In genomic region chr20:50385733-50386640, GRCh38 we compare ENCODE assay signal across 1 cellular context.
TF ChIP-seq lines count a peak whose summit lies in the region.

No MANE protein-coding gene starts in this region.

TF ChIP-seq in K562, 482 proteins besides CTCF, POLR2A, EP300 and RAD21 (continued from another document):
- TF ChIP-seq ZFP36 (IDR thresholded peaks at IDR 0.05; ENCODE audit: low read depth, low read length, partially characterized antibody) (peak; percentile 64), DPF2 (IDR thresholded peaks at IDR 0.05) (no peak), E2F1 (CRISPR knock-in tag; IDR thresholded peaks at IDR 0.05) (no peak), CREM (IDR thresholded peaks at IDR 0.05; ENCODE audit: low read depth) (peak; percentile 43; the same call in 1 of the 2 replicates), ZNF79 (CRISPR knock-in tag; IDR thresholded peaks at IDR 0.05; ENCODE audit: low read depth) (no peak), BCOR (IDR thresholded peaks at IDR 0.05) (peak; percentile 85), LCOR (CRISPR knock-in tag; IDR thresholded peaks at IDR 0.05) (0 out of 2 replicates have a peak, but pooled peaks have one; percentile 15), FOXA3 (CRISPR knock-in tag; conservative IDR thresholded peaks at IDR 0.05 in 1 of 2, IDR thresholded peaks at IDR 0.05 in 1 of 2) (no peak)
- TF ChIP-seq, protein P1, sequence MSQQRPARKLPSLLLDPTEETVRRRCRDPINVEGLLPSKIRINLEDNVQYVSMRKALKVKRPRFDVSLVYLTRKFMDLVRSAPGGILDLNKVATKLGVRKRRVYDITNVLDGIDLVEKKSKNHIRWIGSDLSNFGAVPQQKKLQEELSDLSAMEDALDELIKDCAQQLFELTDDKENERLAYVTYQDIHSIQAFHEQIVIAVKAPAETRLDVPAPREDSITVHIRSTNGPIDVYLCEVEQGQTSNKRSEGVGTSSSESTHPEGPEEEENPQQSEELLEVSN (IDR thresholded peaks at IDR 0.05; ENCODE audit: borderline replicate concordance in 1 of 2, extremely low read depth in 1 of 2, insufficient read depth in 1 of 2, insufficient read length in 1 of 2, low read depth in 1 of 2, low read length in 1 of 2, poor library complexity in 1 of 2, severe bottlenecking in 1 of 2), result peak in 1 of 2 experiments; percentile 32
- TF ChIP-seq, protein P2, sequence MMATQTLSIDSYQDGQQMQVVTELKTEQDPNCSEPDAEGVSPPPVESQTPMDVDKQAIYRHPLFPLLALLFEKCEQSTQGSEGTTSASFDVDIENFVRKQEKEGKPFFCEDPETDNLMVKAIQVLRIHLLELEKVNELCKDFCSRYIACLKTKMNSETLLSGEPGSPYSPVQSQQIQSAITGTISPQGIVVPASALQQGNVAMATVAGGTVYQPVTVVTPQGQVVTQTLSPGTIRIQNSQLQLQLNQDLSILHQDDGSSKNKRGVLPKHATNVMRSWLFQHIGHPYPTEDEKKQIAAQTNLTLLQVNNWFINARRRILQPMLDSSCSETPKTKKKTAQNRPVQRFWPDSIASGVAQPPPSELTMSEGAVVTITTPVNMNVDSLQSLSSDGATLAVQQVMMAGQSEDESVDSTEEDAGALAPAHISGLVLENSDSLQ (IDR thresholded peaks at IDR 0.05), result peak; percentile 44; the same call in 1 of the 2 replicates
TF ChIP-seq in K562: peak in this region for 16.
